1 cellular context compared by ENCODE assay signal in genomic region chr17:46870116-46870803, GRCh38.
TF ChIP-seq lines count a peak whose summit lies in the region.

No MANE protein-coding gene starts in this region.

TF ChIP-seq in HepG2, 621 proteins besides CTCF, POLR2A, EP300 and RAD21 (continued from another document and continues in another):
- TF ChIP-seq NFAT5 (CRISPR knock-in tag; IDR thresholded peaks at IDR 0.05) (no peak), ZSCAN30 (CRISPR knock-in tag; IDR thresholded peaks at IDR 0.05) (no peak), REST (IDR thresholded peaks at IDR 0.05; ENCODE audit: borderline replicate concordance in 1 of 2, low read depth in 1 of 2, low read length in 2 of 2) (no peak), NCOR1 (IDR thresholded peaks at IDR 0.05; ENCODE audit: borderline replicate concordance, low read length) (peak; percentile 41; the same call in 1 of the 2 replicates), ZNF230 (CRISPR knock-in tag; IDR thresholded peaks at IDR 0.05) (no peak), SIN3B (IDR thresholded peaks at IDR 0.05; ENCODE audit: low read length) (no peak), FOXC1 (CRISPR knock-in tag; IDR thresholded peaks at IDR 0.05; ENCODE audit: borderline replicate concordance) (peak; percentile 64; the same call in 1 of the 2 replicates), MBNL3 (CRISPR knock-in tag; conservative IDR thresholded peaks at IDR 0.05) (no peak), ZBED4 (CRISPR knock-in tag; IDR thresholded peaks at IDR 0.05; ENCODE audit: borderline replicate concordance) (no peak), SCMH1 (CRISPR knock-in tag; IDR thresholded peaks at IDR 0.05; ENCODE audit: borderline replicate concordance) (no peak), ZNF687 (CRISPR knock-in tag; IDR thresholded peaks at IDR 0.05) (peak; percentile 70), PATZ1 (CRISPR knock-in tag; IDR thresholded peaks at IDR 0.05) (peak; percentile 96), MED13 (CRISPR knock-in tag; IDR thresholded peaks at IDR 0.05) (no peak), KLF6 (CRISPR knock-in tag; IDR thresholded peaks at IDR 0.05) (no peak), SMARCE1 (IDR thresholded peaks at IDR 0.05; ENCODE audit: borderline replicate concordance) (no peak), GLMP (CRISPR knock-in tag; IDR thresholded peaks at IDR 0.05; ENCODE audit: borderline replicate concordance) (no peak), BRD4 (CRISPR knock-in tag; IDR thresholded peaks at IDR 0.05) (no peak), ZNF556 (CRISPR knock-in tag; IDR thresholded peaks at IDR 0.05; ENCODE audit: borderline replicate concordance) (peak; percentile 47; the same call in 1 of the 2 replicates), ZNF775 (CRISPR knock-in tag; IDR thresholded peaks at IDR 0.05; ENCODE audit: borderline replicate concordance) (no peak), NFKBIZ (CRISPR knock-in tag; IDR thresholded peaks at IDR 0.05) (0 out of 2 replicates have a peak, but pooled peaks have one; percentile 22), ZNF879 (CRISPR knock-in tag; IDR thresholded peaks at IDR 0.05) (0 out of 2 replicates have a peak, but pooled peaks have one; percentile 32), CERS6 (CRISPR knock-in tag; IDR thresholded peaks at IDR 0.05) (no peak), KMT2B (CRISPR knock-in tag; IDR thresholded peaks at IDR 0.05) (no peak), PAWR (CRISPR knock-in tag; IDR thresholded peaks at IDR 0.05; ENCODE audit: borderline replicate concordance) (no peak), ZNF740 (CRISPR knock-in tag; IDR thresholded peaks at IDR 0.05) (no peak), ZBTB37 (CRISPR knock-in tag; IDR thresholded peaks at IDR 0.05) (no peak), GABPB1 (CRISPR knock-in tag; IDR thresholded peaks at IDR 0.05) (no peak), TIGD3 (CRISPR knock-in tag; IDR thresholded peaks at IDR 0.05; ENCODE audit: borderline replicate concordance) (0 out of 2 replicates have a peak, but pooled peaks have one; percentile 21), XBP1 (CRISPR knock-in tag; IDR thresholded peaks at IDR 0.05) (no peak)
